ENCODE assay signal across 20 cellular contexts in the genomic region with DNA sequence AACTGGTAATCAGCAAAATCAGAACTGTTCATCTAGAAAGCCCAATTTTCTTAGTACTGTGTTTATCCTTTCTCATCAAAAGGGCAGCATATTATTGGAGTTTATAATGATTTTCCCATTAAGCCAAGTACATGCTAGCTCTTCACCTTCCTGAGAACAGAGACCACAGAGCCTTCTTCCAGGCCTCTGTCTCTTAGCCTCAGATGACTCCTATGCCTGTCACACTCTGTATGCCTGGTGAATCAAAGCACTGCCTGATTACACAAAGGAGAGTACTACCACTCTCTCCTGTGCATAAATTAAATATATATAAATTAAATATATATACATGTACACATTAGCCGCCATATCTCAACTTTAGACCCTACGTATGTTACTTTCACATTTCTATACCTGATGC.
A peak's percentile ranks its signal among the peaks of the same experiment; 100 is the strongest.
DNase-seq lines count a peak whose midpoint lies in the region; ATAC-seq, FAIRE-seq and TF ChIP-seq lines count a peak whose summit lies in the region.
"Had no signal": no experiment of that assay in that cellular context is flagged by ENCODE, and none has a peak within 500 bp of the region (broad histone marks: within the 10 kb centered on the region; RNA-seq: fewer than 3 reads in every experiment).

No MANE protein-coding gene starts in this region.

- H3K4me3 ChIP-seq in ACC112 (ENCODE audit: low read depth, low read length) (no peak overlapping the region), GM23248 (no peak overlapping the region), mammary epithelial cell (replicated peaks in 1 of 3; ENCODE audit: insufficient read depth in 1 of 3, low read depth in 2 of 3, low read length in 3 of 3) (no peak overlapping the region), endodermal cell (ENCODE audit: low read length) (no peak overlapping the region)
- H3K4me3 ChIP-seq: HAP-1, K562 had no signal

- TF ChIP-seq CTCF in mammary epithelial cell (conservative IDR thresholded peaks at IDR 0.05 in 1 of 2, IDR thresholded peaks at IDR 0.05 in 1 of 2; ENCODE audit: extremely low read depth in 1 of 2, insufficient read depth in 1 of 2, low read depth in 1 of 2, low read length in 2 of 2) (no peak), endodermal cell (conservative IDR thresholded peaks at IDR 0.05) (no peak)

- H3K27ac ChIP-seq in ACC112 (ENCODE audit: low read depth, low read length) (peak overlapping the region; percentile 98), GM23248 (no peak overlapping the region; the same call in 1 of the 2 replicates), mammary epithelial cell (ENCODE audit: insufficient read depth, low read depth, low read length) (no peak overlapping the region), endodermal cell (ENCODE audit: low read depth, low read length) (no peak overlapping the region)
- H3K27ac ChIP-seq: C4-2B, HL-60 had no signal

- H3K4me3 Mint-ChIP-seq in endodermal cell = no peak overlapping the region
- H3K4me3 Mint-ChIP-seq in stimulated activated naive B cell treated with anti-CD40 and anti-IgM and Interleukin-4, amounts not matched to agents 10 μg/mL and 1 μg/mL and 100 μg/mL, for 72 hours = no peak overlapping the region
- H3K4me3 Mint-ChIP-seq: CD4-positive, alpha-beta memory T cell had no signal

- no peak for FAIRE-seq in RCC 7860 (lab: Jason Lieb, UNC)
- FAIRE-seq: D721Med, K562 had no signal

- H3K4me2 ChIP-seq in GM23248 (ENCODE audit: unreplicated experiment) (no peak overlapping the region), mammary epithelial cell (ENCODE audit: insufficient read depth, low read depth, low read length) (no peak overlapping the region)

- no peaks in the 10 kb centered on the region for H4K20me1 ChIP-seq in GM23248 (ENCODE audit: insufficient read depth)
- no peaks in the 10 kb centered on the region for H4K20me1 ChIP-seq in mammary epithelial cell (ENCODE audit: insufficient read depth, low read length)

- H3K27ac Mint-ChIP-seq in endodermal cell = no peak overlapping the region
- no peak overlapping the region for H3K27ac Mint-ChIP-seq in stimulated activated naive B cell treated with anti-CD40 and anti-IgM and Interleukin-4, amounts not matched to agents 10 μg/mL and 1 μg/mL and 100 μg/mL, for 72 hours
- H3K27ac Mint-ChIP-seq: CD4-positive, alpha-beta memory T cell had no signal

- in situ Hi-C loops in GM23248 (cut with MboI) (no loop called here), mammary epithelial cell (cut with MboI; ENCODE audit: low sequenced_read_pairs in 2 of 2) (no loop called here)

- no peaks in the 10 kb centered on the region for H3K9me3 Mint-ChIP-seq in endodermal cell
- peaks cover 6 to 7% of the 10 kb centered on the region in 2 donors for H3K9me3 Mint-ChIP-seq in stimulated activated naive B cell treated with anti-CD40 and anti-IgM and Interleukin-4, amounts not matched to agents 10 μg/mL and 1 μg/mL and 100 μg/mL, for 72 hours

- BruUV-seq in mammary epithelial cell (replicated peaks; lab: Mats Ljungman, UMichigan) = no TSS peak

- H3K36me3 ChIP-seq in ACC112 (ENCODE audit: insufficient read depth, low read length) (no peaks in the 10 kb centered on the region), GM23248 (ENCODE audit: low read depth) (no peaks in the 10 kb centered on the region), mammary epithelial cell (ENCODE audit: insufficient read depth, low read length) (no peaks in the 10 kb centered on the region), endodermal cell (ENCODE audit: control insufficient read depth, insufficient read depth, low read length) (no peaks in the 10 kb centered on the region)
- H3K36me3 ChIP-seq: BE2C, HAP-1 had no signal

- WGBS in GM23248 (ENCODE audit: low coverage in 1 of 2, low lambda C conversion rate in 2 of 2, missing lambda C conversion rate in 2 of 2), 2 experiments = 90 to 96% methylated on average over 2 of the region's 2 CpGs
- 98% methylated on average over 2 of the region's 2 CpGs for WGBS in mammary epithelial cell (ENCODE audit: low coverage, missing lambda C conversion rate)
- WGBS in endodermal cell (ENCODE audit: insufficient coverage in 1 of 2, insufficient read length in 1 of 2), 2 experiments = no CpG with 5 or more reads among the region's 2 CpGs

- H3K4me1 Mint-ChIP-seq in endodermal cell = peaks cover 5% of the 10 kb centered on the region
- H3K4me1 Mint-ChIP-seq in stimulated activated naive B cell treated with anti-CD40 and anti-IgM and Interleukin-4, amounts not matched to agents 10 μg/mL and 1 μg/mL and 100 μg/mL, for 72 hours = no peaks in the 10 kb centered on the region

- H3K9me2 ChIP-seq in GM23248 (ENCODE audit: insufficient read depth) = no peaks in the 10 kb centered on the region

- no peak for ATAC-seq in stimulated activated naive B cell treated with anti-CD40 and anti-IgM and Interleukin-4, amounts not matched to agents 10 μg/mL and 1 μg/mL and 100 μg/mL, for 72 hours (replicated peaks)
- ATAC-seq in GM18909 (IDR thresholded peaks at IDR 0.05; ENCODE audit: poor library complexity, unreplicated experiment) = no peak
- no peak for ATAC-seq in GM21528 (IDR thresholded peaks at IDR 0.05; ENCODE audit: low FRiP score, unreplicated experiment)
- ATAC-seq: K562 had no signal

- H3K9me3 ChIP-seq in GM23248 (ENCODE audit: low read depth) (no peaks in the 10 kb centered on the region), mammary epithelial cell (replicated peaks; ENCODE audit: insufficient read depth, low read length) (no peaks in the 10 kb centered on the region), endodermal cell (ENCODE audit: control insufficient read depth, low read length) (no peaks in the 10 kb centered on the region)
- H3K9me3 ChIP-seq: BE2C had no signal

- peaks cover 2% of the 10 kb centered on the region for H3K27me3 Mint-ChIP-seq in endodermal cell (ENCODE audit: insufficient read depth)
- no peaks in the 10 kb centered on the region for H3K27me3 Mint-ChIP-seq in stimulated activated naive B cell treated with anti-CD40 and anti-IgM and Interleukin-4, amounts not matched to agents 10 μg/mL and 1 μg/mL and 100 μg/mL, for 72 hours

- H3K79me2 ChIP-seq in ACC112 (ENCODE audit: control insufficient read depth, insufficient read depth, low read length, unreplicated experiment) (no peaks in the 10 kb centered on the region), GM23248 (ENCODE audit: insufficient read depth) (no peaks in the 10 kb centered on the region), mammary epithelial cell (ENCODE audit: insufficient read depth, low read length) (no peaks in the 10 kb centered on the region)

- H3K27me3 ChIP-seq in ACC112 (ENCODE audit: insufficient read depth, low read length) (no peaks in the 10 kb centered on the region), GM23248 (replicated peaks; ENCODE audit: insufficient read depth) (no peaks in the 10 kb centered on the region), mammary epithelial cell (ENCODE audit: insufficient read depth, low read length) (no peaks in the 10 kb centered on the region), endodermal cell (ENCODE audit: control insufficient read depth, insufficient read depth, low read length, poor library complexity, severe bottlenecking) (no peaks in the 10 kb centered on the region)
- H3K27me3 ChIP-seq: BE2C had no signal

- no peaks in the 10 kb centered on the region for H3K36me3 Mint-ChIP-seq in endodermal cell (ENCODE audit: low read depth)
- H3K36me3 Mint-ChIP-seq in stimulated activated naive B cell treated with anti-CD40 and anti-IgM and Interleukin-4, amounts not matched to agents 10 μg/mL and 1 μg/mL and 100 μg/mL, for 72 hours = no peaks in the 10 kb centered on the region
- H3K36me3 Mint-ChIP-seq: CD4-positive, alpha-beta memory T cell had no signal

- no peak overlapping the region for H2AFZ ChIP-seq in ACC112 (ENCODE audit: low read length, unreplicated experiment)
- no peak overlapping the region for H2AFZ ChIP-seq in GM23248
- H2AFZ ChIP-seq in mammary epithelial cell (ENCODE audit: low read depth, low read length) = no peak overlapping the region

- CTCF ChIA-PET in mammary epithelial cell (lab: Charles Lee; ENCODE audit: low non-redundant PET) = no interaction called here

- intact Hi-C loops in mammary epithelial cell (cut with micrococcal nuclease) = no loop called here

- H3F3A ChIP-seq in GM23248 (ENCODE audit: insufficient read depth) = peaks cover 25% of the 10 kb centered on the region

- peak; percentile 44 for DNase-seq in GM23248
- DNase-seq in RCC 7860 (ENCODE audit: low spot score) = peak; percentile 7
- peak; percentile 34 for DNase-seq in mammary epithelial cell
- no peak for DNase-seq in endodermal cell
- DNase-seq in stimulated activated naive B cell treated with anti-CD40 and anti-IgM and Interleukin-4, amounts not matched to agents 10 μg/mL and 1 μg/mL and 100 μg/mL, for 72 hours = no peak
- DNase-seq: 8988T; BE2C; CD4-positive, alpha-beta memory T cell; DMS153; DMS79 treated with DMSO at 0.1 percent for 48 hours; GF-D8; GOT3 had no signal

- H3K4me1 ChIP-seq in ACC112 (ENCODE audit: control insufficient read depth, insufficient read depth, low read length, unreplicated experiment) = peaks cover 26% of the 10 kb centered on the region
- peaks cover 16% of the 10 kb centered on the region for H3K4me1 ChIP-seq in GM23248 (ENCODE audit: insufficient read depth)
- peaks cover 5% of the 10 kb centered on the region for H3K4me1 ChIP-seq in mammary epithelial cell (ENCODE audit: insufficient read depth, low read length)
- no peaks in the 10 kb centered on the region for H3K4me1 ChIP-seq in endodermal cell (ENCODE audit: control insufficient read depth, insufficient read depth, low read length)
- H3K4me1 ChIP-seq: BE2C, HAP-1 had no signal

- H3K9ac ChIP-seq in GM23248 (no peak overlapping the region), mammary epithelial cell (ENCODE audit: insufficient read depth, low read length) (no peak overlapping the region), endodermal cell (ENCODE audit: extremely low read depth, low read length, poor library complexity, severe bottlenecking) (no peak overlapping the region)

- dilution Hi-C loops in mammary epithelial cell (cut with HindIII; ENCODE audit: low sequenced_read_pairs) = no loop called here

Comparison
In these comparisons a context has a peak if more than half of its experiments do, and no peak if none do; other contexts are left out.
1. DNase-seq: peak in GM23248 (single experiment), RCC 7860 (single experiment) and mammary epithelial cell (single experiment); none in endodermal cell (single experiment) and stimulated activated naive B cell treated with anti-CD40 and anti-IgM and Interleukin-4, amounts not matched to agents 10 μg/mL and 1 μg/mL and 100 μg/mL, for 72 hours (single experiment).